Comparison of ENCODE assay signal across 15 cellular contexts in the genomic region with DNA sequence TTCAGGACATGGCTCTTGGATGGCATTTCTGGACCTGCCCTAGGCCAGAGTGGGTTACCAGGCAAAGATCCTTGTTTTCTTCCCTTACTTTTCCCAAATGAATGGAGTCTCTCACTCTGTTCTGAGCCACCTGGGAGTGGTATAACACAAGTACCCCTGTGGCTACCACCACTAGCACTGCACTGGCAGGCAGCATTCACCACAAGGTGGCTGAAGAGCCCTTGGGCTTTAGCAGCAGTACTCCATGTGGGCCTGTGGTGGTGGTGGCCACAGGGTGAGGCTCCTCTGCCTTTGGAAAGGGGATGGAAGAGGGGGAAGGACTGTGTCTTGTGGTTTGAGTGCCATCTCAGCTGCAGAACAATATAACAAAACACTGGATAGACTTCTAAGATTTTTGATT. TPM values are rescaled to one million over a fixed set of nuclear protein-coding genes. Genes with fewer than 3 reads are reported as not detected.
DNase-seq lines count a peak whose midpoint lies in the region; ATAC-seq and TF ChIP-seq lines count a peak whose summit lies in the region.
"Had no signal": no experiment of that assay in that cellular context is flagged by ENCODE, and none has a peak within 500 bp of the region (broad histone marks: within the 10 kb centered on the region; RNA-seq: fewer than 3 reads in every experiment).

No MANE protein-coding gene starts in this region.

- H3K36me3 Mint-ChIP-seq in WTC11, result no peaks in the 10 kb centered on the region
- H3K36me3 Mint-ChIP-seq: naive B cell had no signal

- no peak for DNase-seq in AG04449 (ENCODE audit: low read depth, low spot score)
- no peak for DNase-seq in HFF-Myc (ENCODE audit: extremely low read depth, low read depth)
- DNase-seq in WTC11 (ENCODE audit: low spot score), result peak; percentile 35
- peak; percentile 5 for DNase-seq in iPS DF 19.7 (ENCODE audit: low read depth, low spot score)
- no peak for DNase-seq in SIG-M5 treated with dmso at 0.1 percent for 504 hours (lab: John Stamatoyannopoulos, UW; ENCODE audit: unreplicated experiment)
- DNase-seq in DMS79 (lab: John Stamatoyannopoulos, UW), result no peak
- DNase-seq in HuH-7.5 (ENCODE audit: low spot score), result no peak
- DNase-seq: body of pancreas, erythroblast, naive B cell, NCI-H2081 treated with DMSO at 0.1 percent for 48 hours, T-helper 9 cell had no signal

- peak; percentile 94 for ATAC-seq in WTC11
- no peak for ATAC-seq in GM18870 (IDR thresholded peaks at IDR 0.05; ENCODE audit: unreplicated experiment)
- ATAC-seq: body of pancreas had no signal

- CTCF ChIA-PET in AG04449 (lab: Yijun Ruan, JAX) (no interaction called here), WTC11 (lab: Charles Lee) (interaction anchor here (1.1 kb wide), 1 partner anchor 235 kb away, joined by 3 read pairs; no protein-coding TSS in a partner anchor)

- no peak overlapping the region for H3K4me3 Mint-ChIP-seq in WTC11
- H3K4me3 Mint-ChIP-seq: naive B cell had no signal

- peak; percentile 2 for TF ChIP-seq CTCF in AG04449 (IDR thresholded peaks at IDR 0.05; ENCODE audit: insufficient read depth, low read length, missing control alignments)
- peak; percentile 42 for TF ChIP-seq CTCF in HFF-Myc (IDR thresholded peaks at IDR 0.05; ENCODE audit: low read depth, low read length, missing control alignments)
- no peak for TF ChIP-seq CTCF in WTC11 (IDR thresholded peaks at IDR 0.05)

- POLR2A ChIA-PET in AG04449 (lab: Yijun Ruan, JAX) (no interaction called here), WTC11 (lab: Charles Lee) (interaction anchor here (0.7 kb wide), 1 partner anchor 308 kb away, joined by 6 read pairs; no protein-coding TSS in a partner anchor)

- peaks cover 37% of the 10 kb centered on the region for H3K9me3 Mint-ChIP-seq in WTC11

- no peaks in the 10 kb centered on the region; the same call in 1 of the 2 replicates for H3K27me3 Mint-ChIP-seq in WTC11 (ENCODE audit: low read depth)
- H3K27me3 Mint-ChIP-seq: naive B cell had no signal

- H3K4me3 ChIP-seq in AG04449 (ENCODE audit: low read depth, low read length) (no peak overlapping the region), HFF-Myc (replicated peaks; ENCODE audit: low read depth, low read length) (no peak overlapping the region)
- H3K4me3 ChIP-seq: BLaER1 treated with 17β-estradiol and CSF1 and Interleukin-3, amounts not matched to agents 10 nM and 100 nM; body of pancreas had no signal

- H3K4me1 Mint-ChIP-seq in WTC11, result peaks cover 5% of the 10 kb centered on the region; the same call in 1 of the 2 replicates

- H3K27ac Mint-ChIP-seq in WTC11, result no peak overlapping the region

TF ChIP-seq in WTC11, 78 proteins besides CTCF, POLR2A, EP300 and RAD21:
- no peak for TF ChIP-seq MXD4 (CRISPR knock-in tag; IDR thresholded peaks at IDR 0.05; ENCODE audit: borderline replicate concordance)

RNA-seq across cellular contexts. Expression of gene LMNTD1, which starts 38.0 kb away (rescaled TPM):
- not detected in 3 replicates for total RNA-seq in WTC11 (2021)
- total RNA-seq: OCI-LY7 had no signal

Comparison
In these comparisons a context has a peak if more than half of its experiments do, and no peak if none do; other contexts are left out.
1. DNase-seq: peak in WTC11 (single experiment) and iPS DF 19.7 (single experiment); none in AG04449 (single experiment), HFF-Myc (single experiment), SIG-M5 treated with dmso at 0.1 percent for 504 hours (single experiment), DMS79 (single experiment) and HuH-7.5 (single experiment).